Comparison of ENCODE assay signal across 8 cellular contexts in the genomic region with DNA sequence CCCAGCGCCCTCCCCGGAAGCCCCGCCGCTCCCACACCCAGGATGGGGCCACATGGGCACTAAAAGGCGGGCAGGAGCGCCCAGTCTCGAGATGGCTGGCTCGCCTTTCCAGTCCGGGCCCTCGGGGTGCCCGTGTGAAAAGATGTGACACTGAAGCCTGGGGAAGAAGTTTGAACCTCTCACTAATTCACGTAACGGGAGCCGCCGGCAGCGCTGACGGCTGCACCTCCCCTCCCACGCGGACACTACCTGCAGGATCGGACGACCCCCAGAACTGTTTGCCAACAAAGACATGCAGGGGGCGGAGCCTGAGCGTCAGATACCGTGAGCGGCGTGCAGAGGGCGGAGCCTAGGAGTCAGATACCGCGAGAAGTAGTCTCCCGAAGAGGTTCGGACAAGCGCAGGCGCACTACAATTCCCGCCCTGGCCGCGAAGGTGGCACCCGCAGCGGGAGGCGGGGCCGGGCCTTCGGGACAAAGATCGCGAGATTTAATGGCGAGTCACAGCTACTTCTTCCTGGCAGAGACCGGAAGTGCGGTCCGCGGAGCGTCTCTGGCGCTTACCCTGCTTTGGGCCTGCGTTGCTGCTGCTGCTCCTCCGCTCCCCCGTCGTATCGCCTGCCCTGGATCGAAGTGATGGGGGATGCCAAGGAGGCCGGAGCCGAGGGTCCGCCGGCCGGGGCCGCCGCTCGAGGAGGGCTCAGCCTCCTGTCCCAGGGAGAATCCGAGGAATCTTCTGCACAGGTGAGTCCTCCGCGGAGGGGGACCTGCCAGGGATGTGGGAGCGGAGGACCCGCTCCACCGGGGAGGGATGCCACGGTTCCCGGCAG. TPM values are rescaled to one million over a fixed set of nuclear protein-coding genes. Genes with fewer than 3 reads are reported as not detected.
A peak's percentile ranks its signal among the peaks of the same experiment; 100 is the strongest.
DNase-seq lines count a peak whose midpoint lies in the region; ATAC-seq and TF ChIP-seq lines count a peak whose summit lies in the region.

A gene with protein sequence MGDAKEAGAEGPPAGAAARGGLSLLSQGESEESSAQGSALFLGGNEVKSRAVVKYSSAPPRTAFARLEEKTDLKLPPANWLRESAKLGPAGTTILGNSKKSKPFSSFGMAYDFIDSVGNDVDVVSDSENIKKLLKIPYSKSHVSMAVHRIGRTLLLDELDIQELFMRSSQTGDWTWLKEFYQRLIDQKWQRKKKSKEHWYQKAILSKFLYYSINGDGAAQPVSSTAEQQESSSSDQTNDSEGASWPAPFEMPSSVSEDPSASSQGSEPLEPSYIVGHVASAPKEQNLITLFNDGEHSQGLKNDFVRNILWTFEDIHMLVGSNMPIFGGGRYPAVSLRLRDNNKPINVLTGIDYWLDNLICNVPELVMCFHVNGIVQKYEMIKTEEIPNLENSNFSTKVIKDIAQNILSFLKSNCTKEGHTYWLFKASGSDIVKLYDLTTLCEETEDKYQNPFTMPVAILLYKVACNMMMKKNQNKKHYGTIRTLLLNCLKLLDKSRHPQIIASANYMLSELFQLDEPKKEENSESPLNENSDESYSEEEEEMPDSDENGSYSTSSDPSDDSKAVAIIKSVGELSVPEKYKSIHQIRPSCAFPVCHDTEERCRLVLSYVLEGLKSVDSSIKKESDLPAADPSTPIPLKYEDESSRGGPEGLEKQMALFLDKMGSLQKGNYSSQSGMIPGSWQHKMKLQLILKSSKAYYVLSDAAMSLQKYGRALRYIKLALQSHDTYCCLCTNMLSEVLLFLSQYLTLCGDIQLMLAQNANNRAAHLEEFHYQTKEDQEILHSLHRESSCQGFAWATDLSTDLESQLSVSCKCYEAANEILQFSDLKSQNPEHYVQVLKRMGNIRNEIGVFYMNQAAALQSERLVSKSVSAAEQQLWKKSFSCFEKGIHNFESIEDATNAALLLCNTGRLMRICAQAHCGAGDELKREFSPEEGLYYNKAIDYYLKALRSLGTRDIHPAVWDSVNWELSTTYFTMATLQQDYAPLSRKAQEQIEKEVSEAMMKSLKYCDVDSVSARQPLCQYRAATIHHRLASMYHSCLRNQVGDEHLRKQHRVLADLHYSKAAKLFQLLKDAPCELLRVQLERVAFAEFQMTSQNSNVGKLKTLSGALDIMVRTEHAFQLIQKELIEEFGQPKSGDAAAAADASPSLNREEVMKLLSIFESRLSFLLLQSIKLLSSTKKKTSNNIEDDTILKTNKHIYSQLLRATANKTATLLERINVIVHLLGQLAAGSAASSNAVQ (plus strand): TSS at position 537 of the 829 bp plus-strand sequence. CDS start 99 bp downstream, at position 636.

- ATAC-seq in GM21529 (IDR thresholded peaks at IDR 0.05; ENCODE audit: unreplicated experiment) (peak; percentile 93), mucosa of descending colon (peak; percentile 100)

- H3K36me3 Mint-ChIP-seq in IgD-negative memory B cell = peaks cover 4% of the 10 kb centered on the region

- peaks cover 0 to 2% (median 0%) of the 10 kb centered on the region in 3 donors for H3K9me3 Mint-ChIP-seq in IgD-negative memory B cell

- H3K27ac ChIP-seq in epithelial cell of prostate = peak within 1 kb of the TSS; percentile 79

- no peaks in the 10 kb centered on the region for H3K36me3 ChIP-seq in mucosa of descending colon (ENCODE audit: low read depth)

- peaks cover 18 to 24% (median 19%) of the 10 kb centered on the region in 3 donors for H3K4me1 Mint-ChIP-seq in IgD-negative memory B cell

- H3K27me3 Mint-ChIP-seq in IgD-negative memory B cell = no peaks in the 10 kb centered on the region

- peaks cover 3% of the 10 kb centered on the region for H3K9me3 ChIP-seq in mucosa of descending colon

- peaks cover 10% of the 10 kb centered on the region for H3K4me1 ChIP-seq in mucosa of descending colon (ENCODE audit: low read depth)

- H3K27ac Mint-ChIP-seq in IgD-negative memory B cell = peak within 1 kb of the TSS; percentile 83 to 98 (median 94)

- H3K4me3 ChIP-seq in mucosa of descending colon = peak within 1 kb of the TSS; percentile 96

- intact Hi-C loops in mucosa of descending colon (cut with DNase I, micrococcal nuclease) = no loop called here

- H3K4me3 Mint-ChIP-seq in IgD-negative memory B cell = peak within 1 kb of the TSS; percentile 95 to 98 (median 98)

- no peak for TF ChIP-seq CTCF in mucosa of descending colon (IDR thresholded peaks at IDR 0.05)

- peak; percentile 93 for DNase-seq in DMS 273 treated with DMSO at 0.1 percent for 48 hours (lab: John Stamatoyannopoulos, UW)
- DNase-seq in OCI-M2 (lab: John Stamatoyannopoulos, UW; ENCODE audit: unreplicated experiment) = peak; percentile 77
- peak; percentile 98 for DNase-seq in activated T-cell treated with anti-CD3 and anti-CD28 coated beads for 4 hours
- peak; percentile 88 for DNase-seq in epithelial cell of prostate (ENCODE audit: low read depth, low spot score)
- DNase-seq in mucosa of descending colon = peak; percentile 99 to 100 (median 99)
- peak; percentile 99 for DNase-seq in stimulated activated CD8-positive, alpha-beta memory T cell treated with anti-CD3 and anti-CD28 coated beads, Interleukin-4, amount 100 ng/mL, for 24 hours (ENCODE audit: low read depth)

RNA-seq across cellular contexts. Expression of the gene that starts here (rescaled TPM):
- 12.8 TPM for polyA plus RNA-seq in IgD-negative memory B cell
- 10 to 100 TPM; 20.3 to 24.3 (median 23.5) TPM for total RNA-seq in mucosa of descending colon

Comparison
In these comparisons a context has a peak if more than half of its experiments do, and no peak if none do; other contexts are left out.
1. Peak in every context shown above with its lines: DNase-seq, ATAC-seq, H3K4me3 ChIP-seq and H3K27ac ChIP-seq.